In the genomic region with DNA sequence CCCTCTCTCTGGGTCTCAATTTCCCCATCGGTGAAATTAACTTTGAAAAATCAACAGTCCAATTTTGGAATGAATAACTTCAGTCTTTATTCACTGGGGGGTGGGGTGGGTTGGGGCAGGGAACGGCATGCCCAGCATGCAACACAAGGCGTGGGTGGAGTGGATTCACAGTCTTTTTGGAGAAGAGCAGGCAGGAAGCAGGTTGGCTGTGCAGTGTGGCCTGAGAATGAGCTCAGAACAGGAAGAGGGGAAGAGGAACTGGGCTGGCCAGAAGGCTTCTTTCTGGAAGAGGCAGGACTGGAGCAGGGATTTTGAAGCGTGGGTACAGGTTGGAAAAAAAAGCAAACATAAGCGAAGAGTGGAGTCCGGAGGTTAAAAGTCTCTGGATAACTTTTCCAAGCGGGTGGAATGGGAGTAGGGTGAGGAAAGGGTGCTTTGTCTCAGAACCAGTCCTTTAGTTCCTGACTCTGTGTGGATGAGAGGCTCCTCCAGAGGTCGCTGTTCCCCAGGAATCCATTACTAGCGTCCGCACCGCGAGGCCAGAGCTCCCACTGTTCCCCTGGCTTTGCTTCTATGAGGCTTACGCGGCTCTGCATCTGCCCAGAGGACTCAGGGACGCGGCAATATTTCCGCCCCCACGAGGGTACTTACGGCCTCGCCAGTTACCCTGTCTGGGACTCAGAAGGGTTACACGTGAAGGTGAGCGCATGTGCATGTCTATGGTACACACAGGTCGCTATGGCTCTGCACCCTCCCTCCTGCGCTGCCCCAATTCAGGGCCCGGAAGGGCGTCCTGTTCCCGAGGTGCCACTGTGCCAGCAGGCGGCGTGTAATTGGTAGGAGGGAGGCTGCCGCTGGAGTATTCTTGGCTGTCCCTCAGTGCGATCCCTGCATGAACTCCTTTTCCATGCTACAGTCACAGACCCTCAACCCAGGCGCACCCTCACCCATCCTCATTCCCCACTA, we compare ENCODE assay signal across 8 cellular contexts. TPM values are rescaled to one million over a fixed set of nuclear protein-coding genes. Genes with fewer than 3 reads are reported as not detected.
A peak's percentile ranks its signal among the peaks of the same experiment; 100 is the strongest.
DNase-seq lines count a peak whose midpoint lies in the region; ATAC-seq and TF ChIP-seq lines count a peak whose summit lies in the region.

No MANE protein-coding gene starts in this region.

- no peak for TF ChIP-seq POLR2A in vagina (IDR thresholded peaks at IDR 0.05)

- no peaks in the 10 kb centered on the region for H3K9me3 Mint-ChIP-seq in activated naive CD4-positive, alpha-beta T cell treated with anti-CD3 and anti-CD28 coated beads, Interleukin-2, amount 10 ng/mL, durations not matched to agents 7 days and 5 days

- TF ChIP-seq CTCF in RWPE1 (conservative IDR thresholded peaks at IDR 0.05; ENCODE audit: low read depth) (peak; percentile 49), vagina (IDR thresholded peaks at IDR 0.05) (peak; percentile 14 to 57 (median 39))

- H3K27me3 Mint-ChIP-seq in activated naive CD4-positive, alpha-beta T cell treated with anti-CD3 and anti-CD28 coated beads, Interleukin-2, amount 10 ng/mL, durations not matched to agents 7 days and 5 days = peaks cover 68% of the 10 kb centered on the region

- H3K4me3 ChIP-seq in vagina = peak overlapping the region in 1 of 2 donors; percentile 4

- DNase-seq in ELF-1 (ENCODE audit: low read depth, low spot score) = peak; percentile 91
- peak; percentile 58 for DNase-seq in RWPE1 (ENCODE audit: low spot score)
- DNase-seq in activated naive CD4-positive, alpha-beta T cell treated with anti-CD3 and anti-CD28 coated beads, Interleukin-2, amount 10 ng/mL, durations not matched to agents 7 days and 5 days = peak; percentile 77
- DNase-seq in germinal center (ENCODE audit: low spot score) = peak; percentile 52
- peak; percentile 12 for DNase-seq in occipital lobe (lab: John Stamatoyannopoulos, UW)
- DNase-seq in vagina (ENCODE audit: extremely low spot score in 2 of 2) = no peak

- ATAC-seq in HG02981 (IDR thresholded peaks at IDR 0.05; ENCODE audit: unreplicated experiment) (peak; percentile 36), GM18873 (IDR thresholded peaks at IDR 0.05; ENCODE audit: low FRiP score, unreplicated experiment) (no peak)

- intact Hi-C loops in vagina (cut with DNase I) = loop anchor here (5.0 kb wide), 1 partner anchor 295 kb away; no protein-coding TSS in a partner anchor

- H3K36me3 ChIP-seq in vagina = no peaks in the 10 kb centered on the region

- peaks cover 40% of the 10 kb centered on the region for H3K36me3 Mint-ChIP-seq in activated naive CD4-positive, alpha-beta T cell treated with anti-CD3 and anti-CD28 coated beads, Interleukin-2, amount 10 ng/mL, durations not matched to agents 7 days and 5 days

- CTCF ChIA-PET in RWPE1 (lab: Yijun Ruan, JAX) = interaction anchor here (0.5 to 2.0 kb wide), 9 partner anchors 8 to 294 kb away, joined by 3 to 8 read pairs (median 3); no protein-coding TSS in a partner anchor
- CTCF ChIA-PET in activated naive CD4-positive, alpha-beta T cell treated with anti-CD3 and anti-CD28 coated beads, Interleukin-2, amount 10 ng/mL, durations not matched to agents 7 days and 5 days (lab: Charles Lee) = interaction anchor here (0.6 to 2.5 kb wide), 15 partner anchors 9 to 323 kb away, joined by 3 to 15 read pairs (median 3); no protein-coding TSS in a partner anchor

- no peaks in the 10 kb centered on the region for H3K9me3 ChIP-seq in vagina

- H3K27ac ChIP-seq in RWPE1 (peak overlapping the region; percentile 64), vagina (no peak overlapping the region)

- POLR2A ChIA-PET in RWPE1 (lab: Yijun Ruan, JAX; ENCODE audit: low non-redundant PET) = no interaction called here

- H3K4me3 Mint-ChIP-seq in activated naive CD4-positive, alpha-beta T cell treated with anti-CD3 and anti-CD28 coated beads, Interleukin-2, amount 10 ng/mL, durations not matched to agents 7 days and 5 days = peak overlapping the region; percentile 37

- peaks cover 48% of the 10 kb centered on the region for H3K4me1 ChIP-seq in vagina

- peaks cover 8% of the 10 kb centered on the region for H3K27me3 ChIP-seq in vagina

- H3K27ac Mint-ChIP-seq in activated naive CD4-positive, alpha-beta T cell treated with anti-CD3 and anti-CD28 coated beads, Interleukin-2, amount 10 ng/mL, durations not matched to agents 7 days and 5 days = peak overlapping the region; percentile 76

- peaks cover 43% of the 10 kb centered on the region for H3K4me1 Mint-ChIP-seq in activated naive CD4-positive, alpha-beta T cell treated with anti-CD3 and anti-CD28 coated beads, Interleukin-2, amount 10 ng/mL, durations not matched to agents 7 days and 5 days

RNA-seq across cellular contexts. Expression of gene FOXD2, which starts 5.5 kb away (rescaled TPM):
- total RNA-seq in occipital lobe (0.31 TPM), vagina (0.98 TPM)

RNA-seq across cellular contexts. Expression of gene FOXE3, which starts 16.3 kb away (rescaled TPM):
- total RNA-seq in occipital lobe (not detected), vagina (not detected)

Comparison
In these comparisons a context has a peak if more than half of its experiments do, and no peak if none do; other contexts are left out.
1. DNase-seq: peak in ELF-1 (single experiment), RWPE1 (single experiment), activated naive CD4-positive, alpha-beta T cell treated with anti-CD3 and anti-CD28 coated beads, Interleukin-2, amount 10 ng/mL, durations not matched to agents 7 days and 5 days (single experiment), germinal center (single experiment) and occipital lobe (single experiment); none in vagina (0 of 2).